In the genomic region with DNA sequence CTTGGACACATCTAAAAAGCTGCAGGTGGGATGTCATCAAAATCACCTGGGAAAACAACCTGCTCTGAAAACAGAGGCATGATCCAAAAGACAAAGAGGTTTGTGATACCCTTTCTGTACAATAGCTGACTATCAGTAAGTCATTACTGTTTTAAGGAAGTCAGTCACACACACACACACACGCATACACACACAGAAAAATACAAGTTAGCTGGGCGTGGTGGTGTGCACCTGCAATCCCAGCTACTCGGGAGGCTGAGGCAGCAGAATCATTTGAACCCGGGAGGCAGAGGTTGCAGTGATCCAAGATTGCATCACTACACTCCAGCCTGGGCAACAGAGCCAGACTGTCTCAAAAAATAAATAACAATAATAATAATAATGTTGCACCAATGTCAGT, we compare ENCODE assay signal across 7 cellular contexts. TPM values are rescaled to one million over a fixed set of nuclear protein-coding genes. Genes with fewer than 3 reads are reported as not detected.
"Had no signal": no experiment of that assay in that cellular context is flagged by ENCODE, and none has a peak within 500 bp of the region (broad histone marks: within the 10 kb centered on the region; RNA-seq: fewer than 3 reads in every experiment).

No MANE protein-coding gene starts in this region.

- H3K9me3 Mint-ChIP-seq: GM23338, IgD-negative memory B cell had no signal

- H3K27ac Mint-ChIP-seq: GM23338 had no signal

- H3K4me3 ChIP-seq: GM23338, HAP-1 had no signal

- H3K27ac ChIP-seq: HL-60 had no signal

- H3K4me2 ChIP-seq: GM23338 had no signal

- DNase-seq: KG1 had no signal

- H3K4me3 Mint-ChIP-seq: GM23338 had no signal

- FAIRE-seq: H54 had no signal

- H2AFZ ChIP-seq: GM23338 had no signal

- H3K9me3 ChIP-seq: HAP-1 had no signal

- H3K36me3 ChIP-seq: HAP-1 had no signal

RNA-seq across cellular contexts. Expression of a gene that starts 30.3 kb away (rescaled TPM):
- total RNA-seq: HT1080 had no signal
- polyA plus RNA-seq: IgD-negative memory B cell had no signal
